7 cellular contexts compared by ENCODE assay signal in genomic region chr17:1197781-1198490, GRCh38. TPM values are rescaled to one million over a fixed set of nuclear protein-coding genes. Genes with fewer than 3 reads are reported as not detected.
DNase-seq lines count a peak whose midpoint lies in the region; ATAC-seq, FAIRE-seq and TF ChIP-seq lines count a peak whose summit lies in the region.

No MANE protein-coding gene starts in this region.

- FAIRE-seq in endothelial cell of umbilical vein (lab: Jason Lieb, UNC): peak; percentile 48

- POLR2A ChIA-PET in endothelial cell of umbilical vein (lab: Charles Lee): no interaction called here
- POLR2A ChIA-PET in A673 (lab: Charles Lee; ENCODE audit: low non-redundant PET): no interaction called here

- no peak overlapping the region for H3K9ac ChIP-seq in endothelial cell of umbilical vein (replicated peaks; ENCODE audit: extremely low read depth, insufficient read depth, low read length)

- TF ChIP-seq CTCF in endothelial cell of umbilical vein (IDR thresholded peaks at IDR 0.05; ENCODE audit: extremely low read depth in 1 of 2, insufficient read depth in 1 of 2, low read depth in 1 of 2, low read length in 2 of 2) (no peak), psoas muscle (IDR thresholded peaks at IDR 0.05) (no peak), A673 (conservative IDR thresholded peaks at IDR 0.05; ENCODE audit: low read depth, low read length) (no peak)

- BruUV-seq in endothelial cell of umbilical vein (replicated peaks; lab: Mats Ljungman, UMichigan) (no TSS peak), A673 (replicated peaks; lab: Mats Ljungman, UMichigan) (no TSS peak)

- CTCF ChIA-PET in endothelial cell of umbilical vein (lab: Charles Lee): interaction anchor here (0.7 to 4.1 kb wide), 7 partner anchors 10 to 142 kb away, joined by 3 to 40 read pairs (median 4); no protein-coding TSS in a partner anchor
- CTCF ChIA-PET in A673 (lab: Charles Lee): no interaction called here

- DNase-seq in activated CD4-positive, alpha-beta T cell treated with anti-CD3 and anti-CD28 coated beads for 48 hours: peak; percentile 43
- DNase-seq in endothelial cell of umbilical vein (ENCODE audit: low read depth, low spot score): no peak
- peak; percentile 61 to 82 for DNase-seq in psoas muscle
- DNase-seq in NCI-H187 treated with DMSO at 0.1 percent for 48 hours (lab: John Stamatoyannopoulos, UW): no peak
- no peak for DNase-seq in A673 (ENCODE audit: low spot score)

- TF ChIP-seq POLR2A in endothelial cell of umbilical vein (IDR thresholded peaks at IDR 0.05; ENCODE audit: low read depth, low read length): no peak

- H3K4me1 ChIP-seq in endothelial cell of umbilical vein (ENCODE audit: control insufficient read depth, extremely low read depth, insufficient read depth, low read length) (no peaks in the 10 kb centered on the region), psoas muscle (no peaks in the 10 kb centered on the region), A673 (ENCODE audit: insufficient read depth, low read length, poor library complexity, severe bottlenecking) (no peaks in the 10 kb centered on the region)

- intact Hi-C loops in endothelial cell of umbilical vein (cut with micrococcal nuclease): no loop called here
- intact Hi-C loops in psoas muscle (cut with DNase I): no loop called here
- intact Hi-C loops in A673 (cut with micrococcal nuclease; ENCODE audit: unreplicated experiment): no loop called here

- H2AFZ ChIP-seq in endothelial cell of umbilical vein (ENCODE audit: low read depth, low read length): no peak overlapping the region

- WGBS in psoas muscle, 3 donors: 46 to 53% (median 50%) methylated on average over 17 of the region's 17 CpGs

- H3K9me1 ChIP-seq in endothelial cell of umbilical vein (replicated peaks; ENCODE audit: control insufficient read depth, extremely low read depth, insufficient read depth, low read length): no peaks in the 10 kb centered on the region

- no peaks in the 10 kb centered on the region for H4K20me1 ChIP-seq in endothelial cell of umbilical vein (replicated peaks; ENCODE audit: control insufficient read depth, extremely low read depth, insufficient read depth, low read length)

- H3K9me3 ChIP-seq in endothelial cell of umbilical vein (replicated peaks; ENCODE audit: control insufficient read depth, insufficient read depth, low read length) (no peaks in the 10 kb centered on the region), psoas muscle (no peaks in the 10 kb centered on the region), A673 (ENCODE audit: low read depth, low read length, poor library complexity, severe bottlenecking) (no peaks in the 10 kb centered on the region)

- dilution Hi-C loops in endothelial cell of umbilical vein (cut with MboI; ENCODE audit: extremely low pct_ligation_motif_present, low sequenced_read_pairs): no loop called here

- peak; percentile 56 for ATAC-seq in GM19025 (IDR thresholded peaks at IDR 0.05; ENCODE audit: low read depth, unreplicated experiment)
- ATAC-seq in HG03196 (IDR thresholded peaks at IDR 0.05; ENCODE audit: unreplicated experiment): peak; percentile 55
- ATAC-seq in psoas muscle: peak; percentile 26 to 63 (median 34)

- H3K4me2 ChIP-seq in endothelial cell of umbilical vein (ENCODE audit: insufficient read depth, low read length): no peak overlapping the region

- H3K27ac ChIP-seq in endothelial cell of umbilical vein (ENCODE audit: insufficient read depth, low read depth, low read length) (no peak overlapping the region), psoas muscle (no peak overlapping the region), A673 (ENCODE audit: low read depth, low read length, poor library complexity, severe bottlenecking) (no peak overlapping the region)

- H3K79me2 ChIP-seq in endothelial cell of umbilical vein (ENCODE audit: control insufficient read depth, insufficient read depth, low read length): no peaks in the 10 kb centered on the region

- no peaks in the 10 kb centered on the region for H3K36me3 ChIP-seq in endothelial cell of umbilical vein (ENCODE audit: control insufficient read depth in 2 of 2, extremely low read depth in 1 of 2, insufficient read depth in 2 of 2, low read length in 2 of 2)
- no peaks in the 10 kb centered on the region for H3K36me3 ChIP-seq in psoas muscle (ENCODE audit: insufficient read depth in 1 of 2, low read depth in 1 of 2)
- H3K36me3 ChIP-seq in A673 (ENCODE audit: insufficient read depth, low read length, poor library complexity, severe bottlenecking): no peaks in the 10 kb centered on the region

- H3K4me3 ChIP-seq in endothelial cell of umbilical vein (replicated peaks in 1 of 3; ENCODE audit: insufficient read depth in 1 of 3, low read depth in 1 of 3, low read length in 3 of 3): no peak overlapping the region
- no peak overlapping the region for H3K4me3 ChIP-seq in psoas muscle
- H3K4me3 ChIP-seq in A673 (ENCODE audit: low read depth, low read length, poor library complexity, severe bottlenecking): no peak overlapping the region

- no peaks in the 10 kb centered on the region for H3K27me3 ChIP-seq in endothelial cell of umbilical vein (ENCODE audit: control insufficient read depth in 2 of 2, insufficient read depth in 2 of 2, low read length in 2 of 2)
- H3K27me3 ChIP-seq in psoas muscle (ENCODE audit: insufficient read depth in 3 of 3, low read length in 2 of 3): peaks cover 0 to 12% (median 6%) of the 10 kb centered on the region in 3 donors
- peaks cover 4% of the 10 kb centered on the region for H3K27me3 ChIP-seq in A673 (replicated peaks; ENCODE audit: insufficient read depth, low read depth, low read length, poor library complexity)

TF ChIP-seq in endothelial cell of umbilical vein, 7 proteins besides CTCF, POLR2A, EP300 and RAD21:
- TF ChIP-seq MYC (IDR thresholded peaks at IDR 0.05; ENCODE audit: low read depth, low read length) (no peak), EZH2 (IDR thresholded peaks at IDR 0.05; ENCODE audit: borderline replicate concordance, low read depth, low read length, severe bottlenecking) (no peak), JUN (IDR thresholded peaks at IDR 0.05; ENCODE audit: borderline replicate concordance, insufficient read depth, insufficient read length, low read depth) (no peak), GATA2 (IDR thresholded peaks at IDR 0.05; ENCODE audit: insufficient read depth, insufficient read length, low read depth, low read length) (no peak), FOS (IDR thresholded peaks at IDR 0.05; ENCODE audit: borderline replicate concordance, insufficient read depth, low read length) (no peak), POLR2AphosphoS5 (IDR thresholded peaks at IDR 0.05; ENCODE audit: insufficient read depth, low read depth, low read length) (no peak), MAX (IDR thresholded peaks at IDR 0.05; ENCODE audit: insufficient read depth, insufficient read length) (no peak)

RNA-seq across cellular contexts. Expression of gene ABR, which starts 18.2 kb away (rescaled TPM):
- total RNA-seq in endothelial cell of umbilical vein (78.9 and 96.8 TPM in 2 replicates), psoas muscle (10 to 100 TPM in 3 of 4 donors, 1 to 10 TPM in 1; 9.8 to 25.4 (median 16.2) TPM), A673 (2021) (47.6 and 67.9 TPM in 2 replicates)
- polyA plus RNA-seq in endothelial cell of umbilical vein (83.5 and 92.1 TPM in 2 replicates), psoas muscle (1 to 10 TPM; 5.8 to 8.5 (median 8.1) TPM)
- polyA plus RNA-seq in endothelial cell of umbilical vein (2011; cell fraction: cytosol; rRNA removed): 63.1 and 82.2 TPM in 2 replicates
- 113 and 135 TPM in 2 replicates for polyA plus RNA-seq in endothelial cell of umbilical vein (2011; cell fraction: nucleus; rRNA removed)
- polyA plus RNA-seq in endothelial cell of umbilical vein (2012): 75.4 and 78.7 TPM in 2 replicates
- polyA minus RNA-seq in endothelial cell of umbilical vein: 62.5 and 103 TPM in 2 replicates
- polyA minus RNA-seq in endothelial cell of umbilical vein (2011; cell fraction: cytosol; rRNA and poly(A)+ RNA removed): 38.5 TPM
- polyA minus RNA-seq in endothelial cell of umbilical vein (2011; cell fraction: nucleus; rRNA and poly(A)+ RNA removed): 53.5 and 71.9 TPM in 2 replicates

Comparison
In these comparisons a context has a peak if more than half of its experiments do, and no peak if none do; other contexts are left out.
1. DNase-seq: peak in activated CD4-positive, alpha-beta T cell treated with anti-CD3 and anti-CD28 coated beads for 48 hours (single experiment) and psoas muscle (2 of 2); none in endothelial cell of umbilical vein (single experiment), NCI-H187 treated with DMSO at 0.1 percent for 48 hours (single experiment) and A673 (single experiment).
2. Peak in every context shown above with its lines, with median percentiles within 50 percentile points of each other: ATAC-seq.